Comparison of ENCODE assay signal across 10 cellular contexts in the genomic region with DNA sequence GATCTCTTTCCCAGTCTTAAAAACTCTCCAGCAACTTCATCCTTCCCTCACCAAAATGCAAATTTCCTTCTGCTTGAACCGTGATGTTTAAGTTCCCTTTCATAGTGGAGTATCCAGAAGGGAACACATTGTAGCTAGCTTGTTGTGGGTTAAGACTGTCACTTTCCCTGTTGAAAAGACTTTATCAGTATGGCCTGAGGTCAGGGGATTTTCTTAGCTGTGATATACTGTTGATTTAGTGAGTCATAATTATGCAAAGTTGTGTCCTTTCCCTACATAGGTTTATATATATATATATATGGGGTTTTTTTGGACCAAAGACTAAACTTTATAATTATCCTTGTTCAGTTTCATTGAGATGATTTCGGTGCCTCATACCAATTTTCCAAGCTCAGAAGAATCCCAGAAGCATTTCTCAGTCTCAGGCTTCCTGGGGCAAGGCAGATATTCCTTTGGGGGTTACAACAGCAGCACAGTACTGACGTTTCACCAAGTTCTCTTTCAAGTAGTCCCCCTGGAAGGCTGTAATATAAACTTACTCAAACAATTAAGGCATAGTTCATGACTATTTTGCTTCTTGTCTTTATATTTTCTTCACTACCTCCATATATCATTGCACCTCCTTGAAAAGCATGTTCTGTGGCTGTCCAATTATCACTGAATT. TPM values are rescaled to one million over a fixed set of nuclear protein-coding genes. Genes with fewer than 3 reads are reported as not detected.
A peak's percentile ranks its signal among the peaks of the same experiment; 100 is the strongest.
DNase-seq lines count a peak whose midpoint lies in the region; ATAC-seq and TF ChIP-seq lines count a peak whose summit lies in the region.
"Had no signal": no experiment of that assay in that cellular context is flagged by ENCODE, and none has a peak within 500 bp of the region (broad histone marks: within the 10 kb centered on the region; RNA-seq: fewer than 3 reads in every experiment).

No MANE protein-coding gene starts in this region.

- H3K36me3 Mint-ChIP-seq in naive B cell: no peaks in the 10 kb centered on the region

- H3K27me3 ChIP-seq in ovary: no peaks in the 10 kb centered on the region
- H3K27me3 ChIP-seq: MG63 had no signal

- H3K4me1 Mint-ChIP-seq in naive B cell: peaks cover 0 to 9% (median 5%) of the 10 kb centered on the region in 3 donors

- no peak for ATAC-seq in naive B cell (ENCODE audit: low read depth in 2 of 2)

- 50 to 61% (median 53%) methylated on average over 3 of the region's 3 CpGs for WGBS in ovary, 3 donors

- DNase-seq in COLO829 (ENCODE audit: low spot score) (peak; percentile 7), HT-29 (ENCODE audit: low spot score) (peak; percentile 26), astrocyte of the cerebellum (ENCODE audit: low read depth) (peak; percentile 1), naive B cell (no peak), cortex of kidney (lab: John Stamatoyannopoulos, UW) (no peak), ovary (no peak), NOMO-1 (lab: John Stamatoyannopoulos, UW; ENCODE audit: unreplicated experiment in 2 of 2) (no peak), NCI-H526 treated with DMSO at 0.1 percent for 48 hours (lab: John Stamatoyannopoulos, UW) (no peak)
- DNase-seq: MG63 had no signal

- no peak for TF ChIP-seq POLR2A in ovary (IDR thresholded peaks at IDR 0.05)

- H3K9me3 ChIP-seq in ovary: no peaks in the 10 kb centered on the region
- H3K9me3 ChIP-seq: MG63 had no signal

- H3K9me3 Mint-ChIP-seq in naive B cell: no peaks in the 10 kb centered on the region
- H3K9me3 Mint-ChIP-seq: dendritic cell treated with granulocyte-macrophage colony-stimulating factor and Interleukin-4, amounts not matched to agents 40 ng/mL and 50 ng/mL, for 4 days had no signal

- no peak overlapping the region for H3K27ac ChIP-seq in ovary

- no peaks in the 10 kb centered on the region for H3K36me3 ChIP-seq in ovary
- H3K36me3 ChIP-seq: MG63 had no signal

- peak overlapping the region in 4 of 6 donors; percentile 0 to 84 (median 68) for H3K27ac Mint-ChIP-seq in naive B cell
- H3K27ac Mint-ChIP-seq: dendritic cell treated with granulocyte-macrophage colony-stimulating factor and Interleukin-4, amounts not matched to agents 40 ng/mL and 50 ng/mL, for 4 days had no signal

- intact Hi-C loops in ovary (cut with DNase I): no loop called here

- no peaks in the 10 kb centered on the region for H3K4me1 ChIP-seq in ovary (ENCODE audit: insufficient read depth)

- H3K27me3 Mint-ChIP-seq in naive B cell: no peaks in the 10 kb centered on the region
- H3K27me3 Mint-ChIP-seq: dendritic cell treated with granulocyte-macrophage colony-stimulating factor and Interleukin-4, amounts not matched to agents 40 ng/mL and 50 ng/mL, for 4 days had no signal

- H3K4me3 ChIP-seq in astrocyte of the cerebellum (ENCODE audit: low read depth, low read length): no peak overlapping the region
- H3K4me3 ChIP-seq in ovary: no peak overlapping the region
- H3K4me3 ChIP-seq: MG63 had no signal

- in situ Hi-C loops in astrocyte of the cerebellum (cut with HindIII; ENCODE audit: low sequenced_read_pairs): no loop called here

- TF ChIP-seq CTCF in astrocyte of the cerebellum (IDR thresholded peaks at IDR 0.05; ENCODE audit: low read depth, low read length, missing control alignments) (no peak), ovary (IDR thresholded peaks at IDR 0.05) (no peak)

- TF ChIP-seq EP300 in ovary (IDR thresholded peaks at IDR 0.05): no peak

- H3K4me3 Mint-ChIP-seq in naive B cell: no peak overlapping the region
- H3K4me3 Mint-ChIP-seq: dendritic cell treated with granulocyte-macrophage colony-stimulating factor and Interleukin-4, amounts not matched to agents 40 ng/mL and 50 ng/mL, for 4 days had no signal

RNA-seq across cellular contexts. Expression of a gene that starts 35.7 kb away (rescaled TPM):
- 104 and 122 TPM in 2 replicates for total RNA-seq in HT-29 (2014; rRNA removed; shearing (Covaris generic))
- polyA plus RNA-seq in naive B cell (ENCODE audit: low read depth in 6 of 6) (1 to 10 TPM in 2 of 6 donors, under 1 TPM in 3, not detected in 1; 0.32 to 2.8 (median 0.87) TPM), ovary (under 1 TPM; 0.17 to 0.44 TPM)
- total RNA-seq in ovary: 10 to 100 TPM in 1 of 7 donors, 1 to 10 TPM in 4, under 1 TPM in 2; 0.68 to 13.8 (median 2.1) TPM

RNA-seq across cellular contexts. Expression of a gene that starts 44.9 kb away (rescaled TPM):
- total RNA-seq in HT-29 (2014; rRNA removed; shearing (Covaris generic)): 15.9 and 18.6 TPM in 2 replicates
- polyA plus RNA-seq in naive B cell (ENCODE audit: low read depth in 6 of 6) (1 to 10 TPM in 5 of 6 donors, not detected in 1; 4.3 to 9.8 (median 5.8) TPM), ovary (10 to 100 TPM in 1 of 2 donors, 1 to 10 TPM in 1; 7.3 to 12.4 TPM)
- total RNA-seq in ovary: 10 to 100 TPM in 3 of 7 donors, 1 to 10 TPM in 4; 7.7 to 18.4 (median 9.7) TPM

Comparison
In these comparisons a context has a peak if more than half of its experiments do, and no peak if none do; other contexts are left out.
1. DNase-seq: peak in COLO829 (single experiment), HT-29 (single experiment) and astrocyte of the cerebellum (single experiment); none in naive B cell (single experiment), cortex of kidney (single experiment), ovary (0 of 5), NOMO-1 (0 of 2) and NCI-H526 treated with DMSO at 0.1 percent for 48 hours (single experiment).